ENCODE assay signal across 8 cellular contexts in genomic region chr3:9809615-9810356, GRCh38. TPM values are rescaled to one million over a fixed set of nuclear protein-coding genes. Genes with fewer than 3 reads are reported as not detected.
DNase-seq lines count a peak whose midpoint lies in the region; TF ChIP-seq lines count a peak whose summit lies in the region.

TTLL3 (plus strand) TSS chr3:9810262; CDS start chr3:9810662, 400 bp downstream.

- peaks cover 15 to 22% (median 21%) of the 10 kb centered on the region in 3 donors for H3K4me1 ChIP-seq in skeletal muscle tissue (ENCODE audit: control insufficient read depth in 3 of 3, insufficient read depth in 3 of 3, low read length in 3 of 3)

- H3K9ac ChIP-seq in skeletal muscle tissue (ENCODE audit: low read depth in 1 of 3, low read length in 3 of 3): peak within 1 kb of the TSS; percentile 73 to 89 (median 81)

- H3K36me3 ChIP-seq in skeletal muscle tissue (ENCODE audit: control insufficient read depth in 3 of 3, insufficient read depth in 3 of 3, low read length in 3 of 3): peaks cover 17 to 26% (median 26%) of the 10 kb centered on the region in 3 donors

- peak within 1 kb of the TSS; percentile 85 for H3K27ac ChIP-seq in skeletal muscle tissue (ENCODE audit: low read depth, low read length)

- H3K9me3 ChIP-seq in skeletal muscle tissue (ENCODE audit: control insufficient read depth in 3 of 3, low read length in 3 of 3): no peaks in the 10 kb centered on the region

- peak within 1 kb of the TSS; percentile 56 for H3K4me3 ChIP-seq in WI38 (ENCODE audit: low read depth, low read length)
- H3K4me3 ChIP-seq in skeletal muscle tissue (ENCODE audit: low read length in 3 of 3): peak within 1 kb of the TSS; percentile 75 to 79 (median 76)

- H3K27me3 ChIP-seq in skeletal muscle tissue (ENCODE audit: control insufficient read depth in 3 of 3, insufficient read depth in 3 of 3, low read length in 3 of 3): no peaks in the 10 kb centered on the region

- peak; percentile 60 for DNase-seq in GDM1 (lab: John Stamatoyannopoulos, UW)
- DNase-seq in H4 (ENCODE audit: low spot score): peak; percentile 53
- peak; percentile 80 for DNase-seq in NCI-H2029 (lab: John Stamatoyannopoulos, UW)
- DNase-seq in central memory CD4-positive, alpha-beta T cell: peak; percentile 35
- DNase-seq in iPS-NIHi7 (ENCODE audit: extremely low spot score): peak; percentile 73
- DNase-seq in NCI-H187 treated with DMSO at 0.1 percent for 48 hours (lab: John Stamatoyannopoulos, UW): no peak

- 0 out of 2 replicates have a peak, but pooled peaks have one; percentile 2 for TF ChIP-seq CTCF in WI38 (IDR thresholded peaks at IDR 0.05; ENCODE audit: low read depth, low read length)

RNA-seq across cellular contexts. Expression of gene TTLL3, which starts in this region (rescaled TPM):
- total RNA-seq in H4 (2014; rRNA removed; shearing (Covaris generic)): 4.4 and 5.4 TPM in 2 replicates
- total RNA-seq in skeletal muscle tissue: 13.6 TPM
